Comparison of ENCODE assay signal across 18 cellular contexts in the genomic region with DNA sequence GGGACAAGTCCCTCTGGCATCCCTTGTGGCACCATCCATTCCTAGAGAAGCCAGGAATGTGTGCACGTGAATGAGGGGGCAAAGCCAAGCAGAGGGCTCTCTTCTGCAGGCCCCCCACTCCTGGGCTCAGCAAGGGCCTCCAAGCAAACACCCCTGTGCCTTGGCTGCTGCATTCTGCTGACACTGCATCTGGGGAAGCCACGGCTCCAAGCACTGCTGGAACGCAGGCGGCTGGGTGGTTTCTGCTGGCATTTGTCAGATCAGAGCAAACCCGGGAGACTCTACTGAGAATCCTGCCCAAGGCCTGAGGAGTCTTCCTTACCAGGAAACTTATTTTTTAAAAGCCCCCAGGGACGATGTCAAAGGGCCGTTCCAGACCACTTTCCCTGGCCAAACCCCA. TPM values are rescaled to one million over a fixed set of nuclear protein-coding genes. Genes with fewer than 3 reads are reported as not detected.
DNase-seq lines count a peak whose midpoint lies in the region; ATAC-seq and TF ChIP-seq lines count a peak whose summit lies in the region.
"Had no signal": no experiment of that assay in that cellular context is flagged by ENCODE, and none has a peak within 500 bp of the region (broad histone marks: within the 10 kb centered on the region; RNA-seq: fewer than 3 reads in every experiment).

No MANE protein-coding gene starts in this region.

- 43% methylated on average over 7 of the region's 7 CpGs for WGBS in prostate gland
- WGBS in upper lobe of left lung, 2 donors = 66 to 85% methylated on average over 2 to 7 of the region's 7 CpGs

- H3K27me3 ChIP-seq in breast epithelium = no peaks in the 10 kb centered on the region
- no peaks in the 10 kb centered on the region for H3K27me3 ChIP-seq in prostate gland (replicated peaks; ENCODE audit: insufficient read depth)
- H3K27me3 ChIP-seq in upper lobe of left lung = no peaks in the 10 kb centered on the region

- H3K36me3 ChIP-seq in breast epithelium (no peaks in the 10 kb centered on the region), prostate gland (no peaks in the 10 kb centered on the region), upper lobe of left lung (peaks cover 0 to 25% (median 9%) of the 10 kb centered on the region in 4 donors)

- POLR2A ChIA-PET in MCF 10A (lab: Yijun Ruan, JAX) = no interaction called here

- DNase-seq in breast epithelium (ENCODE audit: low spot score in 2 of 2) (no peak), MCF 10A (ENCODE audit: unreplicated experiment) (no peak), glutamatergic neuron (peak; percentile 32), prostate gland (ENCODE audit: low spot score) (no peak), upper lobe of left lung (no peak), GM20000 (ENCODE audit: low spot score) (no peak), NCI-H446 (lab: John Stamatoyannopoulos, UW) (no peak)
- DNase-seq: activated CD4-positive, alpha-beta T cell treated with anti-CD3 and anti-CD28 coated beads, Interleukin-2, amount 50 U/mL, for 4 hours; activated T-cell treated with anti-CD3 and anti-CD28 coated beads, Interleukin-2, amount 50 U/mL, for 24 hours; central memory CD4-positive, alpha-beta T cell; NCI-H146; occipital lobe had no signal

- H3K9me3 Mint-ChIP-seq in MCF 10A (ENCODE audit: unreplicated experiment) = no peaks in the 10 kb centered on the region
- peaks cover 5% of the 10 kb centered on the region for H3K9me3 Mint-ChIP-seq in glutamatergic neuron (ENCODE audit: unreplicated experiment)
- H3K9me3 Mint-ChIP-seq: activated T-cell treated with anti-CD3 and anti-CD28 coated beads, Interleukin-2, amount 50 U/mL, for 24 hours had no signal

- no peak overlapping the region for H3K4me3 ChIP-seq in breast epithelium
- H3K4me3 ChIP-seq in prostate gland = no peak overlapping the region
- no peak overlapping the region for H3K4me3 ChIP-seq in upper lobe of left lung
- H3K4me3 ChIP-seq: lung had no signal

- BruUV-seq in MCF 10A (replicated peaks; lab: Mats Ljungman, UMichigan) = no TSS peak

- H3K27ac ChIP-seq in breast epithelium (peak overlapping the region; percentile 92 to 94), prostate gland (peak overlapping the region; percentile 91 to 92), upper lobe of left lung (peak overlapping the region; percentile 70 to 88 (median 84))

- H3K9me3 ChIP-seq in breast epithelium (no peaks in the 10 kb centered on the region), prostate gland (no peaks in the 10 kb centered on the region), upper lobe of left lung (no peaks in the 10 kb centered on the region)

- TF ChIP-seq EP300 in upper lobe of left lung (IDR thresholded peaks at IDR 0.05) = no peak

- peaks cover 22% of the 10 kb centered on the region for H3K4me1 Mint-ChIP-seq in MCF 10A (ENCODE audit: insufficient read depth, unreplicated experiment)
- peaks cover 32% of the 10 kb centered on the region for H3K4me1 Mint-ChIP-seq in glutamatergic neuron (ENCODE audit: low read depth, unreplicated experiment)

- intact Hi-C loops in breast epithelium (cut with DNase I; ENCODE audit: low total_unique reads) = no loop called here
- intact Hi-C loops in MCF 10A (cut with micrococcal nuclease) = no loop called here
- intact Hi-C loops in prostate gland (cut with DNase I) = no loop called here

- CTCF ChIA-PET in MCF 10A (lab: Yijun Ruan, JAX) = interaction anchor here (1.5 to 2.1 kb wide), 2 partner anchors 8 to 22 kb away, joined by 6 to 12 read pairs; no protein-coding TSS in a partner anchor

- H3K27ac Mint-ChIP-seq in MCF 10A (ENCODE audit: low read depth, unreplicated experiment) = no peak overlapping the region
- no peak overlapping the region for H3K27ac Mint-ChIP-seq in glutamatergic neuron (ENCODE audit: unreplicated experiment)

- no peak for ATAC-seq in upper lobe of left lung (ENCODE audit: low FRiP score in 2 of 2)
- no peak for ATAC-seq in GM19324 (IDR thresholded peaks at IDR 0.05; ENCODE audit: low FRiP score, unreplicated experiment)

- H3K27me3 Mint-ChIP-seq in MCF 10A (ENCODE audit: insufficient read depth, unreplicated experiment) = no peaks in the 10 kb centered on the region
- peaks cover 3% of the 10 kb centered on the region for H3K27me3 Mint-ChIP-seq in glutamatergic neuron (ENCODE audit: unreplicated experiment)
- H3K27me3 Mint-ChIP-seq: activated naive CD8-positive, alpha-beta T cell; activated T-cell treated with anti-CD3 and anti-CD28 coated beads, Interleukin-2, amount 50 U/mL, for 24 hours had no signal

- TF ChIP-seq POLR2A in breast epithelium (IDR thresholded peaks at IDR 0.05) (no peak), prostate gland (IDR thresholded peaks at IDR 0.05) (no peak), upper lobe of left lung (IDR thresholded peaks at IDR 0.05) (no peak)

- H3K36me3 Mint-ChIP-seq in MCF 10A (ENCODE audit: insufficient read depth, unreplicated experiment) (peaks cover 31% of the 10 kb centered on the region), glutamatergic neuron (ENCODE audit: unreplicated experiment) (no peaks in the 10 kb centered on the region)
- H3K36me3 Mint-ChIP-seq: activated naive CD8-positive, alpha-beta T cell had no signal

- H3K4me3 Mint-ChIP-seq in MCF 10A (ENCODE audit: unreplicated experiment) (no peak overlapping the region), glutamatergic neuron (ENCODE audit: unreplicated experiment) (no peak overlapping the region)
- H3K4me3 Mint-ChIP-seq: activated naive CD8-positive, alpha-beta T cell; activated T-cell treated with anti-CD3 and anti-CD28 coated beads, Interleukin-2, amount 50 U/mL, for 24 hours had no signal

- peaks cover 38 to 65% of the 10 kb centered on the region in 2 donors for H3K4me1 ChIP-seq in breast epithelium
- H3K4me1 ChIP-seq in prostate gland (replicated peaks) = peaks cover 61% of the 10 kb centered on the region
- peaks cover 53 to 76% (median 75%) of the 10 kb centered on the region in 4 donors for H3K4me1 ChIP-seq in upper lobe of left lung

- TF ChIP-seq CTCF in breast epithelium (IDR thresholded peaks at IDR 0.05) (no peak), MCF 10A (IDR thresholded peaks at IDR 0.05; ENCODE audit: unreplicated experiment) (no peak), glutamatergic neuron (IDR thresholded peaks at IDR 0.05; ENCODE audit: partially characterized antibody, unreplicated experiment) (no peak), prostate gland (IDR thresholded peaks at IDR 0.05) (no peak), upper lobe of left lung (IDR thresholded peaks at IDR 0.05) (no peak), GM20000 (IDR thresholded peaks at IDR 0.05; ENCODE audit: extremely low read depth, missing control alignments) (no peak)

RNA-seq across cellular contexts. Expression of a gene that starts 23.3 kb away (rescaled TPM):
- total RNA-seq in breast epithelium (100 to 1,000 TPM; 101 to 122 (median 104) TPM), MCF 10A (2022) (50.5 and 50.7 TPM in 2 replicates), glutamatergic neuron (ENCODE audit: unreplicated experiment) (111 TPM), prostate gland (100 to 1,000 TPM in 1 of 2 donors, 10 to 100 TPM in 1; 98.3 to 138 TPM), upper lobe of left lung (100 to 1,000 TPM in 4 of 6 donors, 10 to 100 TPM in 2; 69.1 to 221 (median 147) TPM)

RNA-seq across cellular contexts. Expression of a gene that starts 25.7 kb away (rescaled TPM):
- total RNA-seq in breast epithelium (not detected), MCF 10A (2022) (not detected in 2 replicates), glutamatergic neuron (ENCODE audit: unreplicated experiment) (not detected), prostate gland (1 to 10 TPM in 1 of 2 donors, not detected in 1; 1.5 TPM), upper lobe of left lung (1 to 10 TPM in 3 of 6 donors, not detected in 3; 3.5 to 7.6 (median 3.8) TPM)
- total RNA-seq: Daoy, NCI-H460, occipital lobe, subcutaneous adipose tissue had no signal

RNA-seq across cellular contexts. Expression of a gene that starts 26.7 kb away (rescaled TPM):
- total RNA-seq in breast epithelium (10 to 100 TPM in 2 of 3 donors, under 1 TPM in 1; 0.32 to 66.9 (median 10.2) TPM), MCF 10A (2022) (0.42 and 0.86 TPM in 2 replicates), glutamatergic neuron (ENCODE audit: unreplicated experiment) (6.0 TPM), prostate gland (10 to 100 TPM; 11.4 to 35.6 TPM), upper lobe of left lung (1 to 10 TPM in 5 of 6 donors, under 1 TPM in 1; 0.78 to 5.0 (median 1.6) TPM)
- total RNA-seq: Daoy, occipital lobe had no signal

RNA-seq across cellular contexts. Expression of a gene that starts 41.3 kb away (rescaled TPM):
- total RNA-seq in breast epithelium (10 to 100 TPM; 17.4 to 20.3 (median 19.3) TPM), MCF 10A (2022) (5.9 and 7.6 TPM in 2 replicates), glutamatergic neuron (ENCODE audit: unreplicated experiment) (4.6 TPM), prostate gland (10 to 100 TPM; 20.3 to 69.8 TPM), upper lobe of left lung (10 to 100 TPM; 14.7 to 49.2 (median 21.4) TPM)
